ENCODE assay signal across 3 cellular contexts in the genomic region with DNA sequence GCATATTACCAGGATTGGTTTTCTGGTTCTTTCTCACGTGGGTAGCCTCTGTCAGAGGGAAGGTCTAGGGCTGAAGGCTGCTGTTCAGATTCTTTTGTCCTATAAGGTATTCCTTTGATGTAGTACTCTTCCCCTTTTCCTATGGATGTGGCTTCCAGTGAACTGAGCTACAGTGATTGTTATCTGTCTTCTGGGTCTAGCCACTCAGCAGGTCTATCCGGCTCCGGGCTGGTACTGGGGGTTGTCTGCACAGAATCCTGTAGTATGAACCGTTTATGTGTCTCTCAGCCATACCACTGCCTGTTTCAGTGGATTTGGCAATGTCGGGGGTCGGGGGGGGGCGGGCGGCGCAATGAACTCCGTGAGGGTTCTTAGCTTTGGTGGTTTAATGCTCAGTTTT.
"Had no signal": no experiment of that assay in that cellular context is flagged by ENCODE, and none has a peak within 500 bp of the region (broad histone marks: within the 10 kb centered on the region; RNA-seq: fewer than 3 reads in every experiment).

No MANE protein-coding gene starts in this region.

- ATAC-seq: GM12878 had no signal

- H3K4me3 ChIP-seq: GM12878 had no signal

- DNase-seq: GDM1, GF-D8 had no signal
